ENCODE assay signal across 8 cellular contexts in genomic region chr18:1958798-1959197, GRCh38.
"Had no signal": no experiment of that assay in that cellular context is flagged by ENCODE, and none has a peak within 500 bp of the region (broad histone marks: within the 10 kb centered on the region; RNA-seq: fewer than 3 reads in every experiment).

No MANE protein-coding gene starts in this region.

- DNase-seq: GDM1, GF-D8 had no signal

- H3K4me3 ChIP-seq: GM12878 had no signal

- FAIRE-seq: G401.6, GM12878, GM12891, GM12892, GM18507, GM19239 had no signal

- ATAC-seq: GM12878 had no signal
